1 cellular context compared by ENCODE assay signal in the genomic region with DNA sequence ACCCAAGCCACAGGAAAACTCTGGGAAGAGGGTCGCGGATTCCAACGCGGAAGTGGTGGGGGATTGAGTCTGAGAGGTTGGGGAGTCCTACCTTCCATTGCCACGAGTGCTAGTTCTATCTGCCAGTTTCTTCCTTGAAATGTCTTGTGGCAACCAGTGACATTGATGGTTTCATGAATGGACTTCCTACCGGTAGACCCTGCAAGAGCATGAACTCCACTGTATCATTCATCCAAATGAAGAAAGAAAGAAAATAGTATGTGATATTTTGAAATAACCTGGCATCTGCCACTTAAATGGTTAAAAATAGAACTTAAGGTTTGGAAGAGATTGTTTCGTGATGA.
TF ChIP-seq lines count a peak whose summit lies in the region.

No MANE protein-coding gene starts in this region.

TF ChIP-seq in SK-N-SH, 30 proteins besides CTCF, POLR2A, EP300 and RAD21 (continued from another document):
- TF ChIP-seq MXI1 (IDR thresholded peaks at IDR 0.05; ENCODE audit: low read depth, low read length) = no peak
- TF ChIP-seq RCOR1 (IDR thresholded peaks at IDR 0.05; ENCODE audit: low read length) = no peak
- TF ChIP-seq RXRA (IDR thresholded peaks at IDR 0.05; ENCODE audit: borderline replicate concordance, low read depth) = no peak
